In genomic region chr5:96439477-96440184, GRCh38 we compare ENCODE assay signal across 1 cellular context.
TF ChIP-seq lines count a peak whose summit lies in the region.

No MANE protein-coding gene starts in this region.

TF ChIP-seq in GM12878, 131 proteins besides CTCF, POLR2A, EP300 and RAD21 (continued from another document):
- TF ChIP-seq E2F4 (IDR thresholded peaks at IDR 0.05; ENCODE audit: low read depth, low read length): no peak
